8 cellular contexts compared by ENCODE assay signal in genomic region chr1:51877434-51878306, GRCh38. TPM values are rescaled to one million over a fixed set of nuclear protein-coding genes. Genes with fewer than 3 reads are reported as not detected.
A peak's percentile ranks its signal among the peaks of the same experiment; 100 is the strongest.
DNase-seq lines count a peak whose midpoint lies in the region; ATAC-seq and TF ChIP-seq lines count a peak whose summit lies in the region.

No MANE protein-coding gene starts in this region.

- DNase-seq in AG20443 (ENCODE audit: low spot score) (peak; percentile 36), M059J (ENCODE audit: low read depth) (peak; percentile 57), breast epithelium (ENCODE audit: low spot score in 2 of 2) (no peak), left lobe of liver (ENCODE audit: low spot score) (peak; percentile 53), tibial artery (no peak), HuH-7.5 (ENCODE audit: low spot score) (no peak)
- DNase-seq in effector CD4-positive, alpha-beta T cell: no peak

- no peak for TF ChIP-seq POLR2A in breast epithelium (IDR thresholded peaks at IDR 0.05)

- H3K27ac ChIP-seq in breast epithelium (peak overlapping the region; percentile 98 to 99), tibial artery (peak overlapping the region; percentile 98 to 99)

- H3K36me3 ChIP-seq in breast epithelium: no peaks in the 10 kb centered on the region
- H3K36me3 ChIP-seq in tibial artery: no peaks in the 10 kb centered on the region

- intact Hi-C loops in breast epithelium (cut with DNase I; ENCODE audit: low total_unique reads) (no loop called here), tibial artery (cut with DNase I; ENCODE audit: low total_unique reads) (no loop called here)

- TF ChIP-seq CTCF in GM12875 (IDR thresholded peaks at IDR 0.05; ENCODE audit: borderline replicate concordance, insufficient read depth, low read depth, low read length) (no peak), breast epithelium (IDR thresholded peaks at IDR 0.05) (no peak), tibial artery (IDR thresholded peaks at IDR 0.05) (no peak)

- H3K27me3 ChIP-seq in breast epithelium: peaks cover 0 to 12% of the 10 kb centered on the region in 2 donors
- no peaks in the 10 kb centered on the region for H3K27me3 ChIP-seq in tibial artery

- peak; percentile 21 for ATAC-seq in left lobe of liver

- H3K4me1 ChIP-seq in breast epithelium (peaks cover 0 to 11% of the 10 kb centered on the region in 2 donors), tibial artery (peaks cover 0 to 42% (median 26%) of the 10 kb centered on the region in 4 donors)

- peak overlapping the region; percentile 99 for H3K4me3 ChIP-seq in GM12875 (ENCODE audit: low read depth, low read length)
- peak overlapping the region; percentile 95 to 98 (median 96) for H3K4me3 ChIP-seq in breast epithelium
- H3K4me3 ChIP-seq in tibial artery: peak overlapping the region; percentile 93 to 99

- H3K9me3 ChIP-seq in breast epithelium (no peaks in the 10 kb centered on the region), tibial artery (no peaks in the 10 kb centered on the region)

RNA-seq across cellular contexts. Expression of gene NRDC, which starts 0.9 kb away (rescaled TPM):
- 58.4 and 82.9 TPM in 2 replicates for total RNA-seq in M059J (2014; rRNA removed; shearing (Covaris generic))
- total RNA-seq in breast epithelium (100 to 1,000 TPM in 1 of 3 donors, 10 to 100 TPM in 2; 90.6 to 103 (median 97.5) TPM), left lobe of liver (86.1 TPM)

Comparison
In these comparisons a context has a peak if more than half of its experiments do, and no peak if none do; other contexts are left out.
1. DNase-seq: peak in AG20443 (single experiment), M059J (single experiment) and left lobe of liver (single experiment); none in breast epithelium (0 of 2), tibial artery (0 of 2), effector CD4-positive, alpha-beta T cell (single experiment) and HuH-7.5 (single experiment).
2. Peak in every context shown above with its lines, with median percentiles within 50 percentile points of each other: H3K4me3 ChIP-seq.